ENCODE assay signal across 2 cellular contexts in the genomic region with DNA sequence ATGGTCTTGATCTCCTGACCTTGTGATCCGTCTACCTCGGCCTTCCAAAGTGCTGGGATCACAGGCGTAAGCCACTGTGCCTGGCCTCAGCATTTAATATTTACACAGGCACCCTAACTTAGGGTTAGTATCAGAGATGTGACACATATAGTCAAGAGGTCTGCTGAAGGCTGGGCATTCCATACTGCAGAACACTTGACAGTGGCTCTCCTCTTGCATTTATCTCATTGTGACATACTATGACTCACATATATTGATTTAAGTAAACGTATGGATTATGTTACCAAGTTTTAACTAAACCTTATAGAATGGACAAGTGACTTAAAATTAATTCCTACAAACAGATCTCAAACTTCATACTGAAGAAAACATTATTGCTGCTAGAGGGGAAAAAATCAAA.
TF ChIP-seq lines count a peak whose summit lies in the region.

No MANE protein-coding gene starts in this region.

TF ChIP-seq in IMR-90, 13 proteins besides CTCF, POLR2A, EP300 and RAD21 (continued from another document):
- TF ChIP-seq FOS (IDR thresholded peaks at IDR 0.05; ENCODE audit: low read depth, low read length) (no peak), CEBPB (IDR thresholded peaks at IDR 0.05; ENCODE audit: low read depth, low read length) (no peak), SMC3 (IDR thresholded peaks at IDR 0.05; ENCODE audit: low read depth, low read length) (no peak), MAFK (IDR thresholded peaks at IDR 0.05; ENCODE audit: low read depth, low read length) (no peak), BHLHE40 (IDR thresholded peaks at IDR 0.05; ENCODE audit: low read depth, low read length) (no peak)

TF ChIP-seq in WTC11, 78 proteins besides CTCF, POLR2A, EP300 and RAD21:
- TF ChIP-seq, protein P1, sequence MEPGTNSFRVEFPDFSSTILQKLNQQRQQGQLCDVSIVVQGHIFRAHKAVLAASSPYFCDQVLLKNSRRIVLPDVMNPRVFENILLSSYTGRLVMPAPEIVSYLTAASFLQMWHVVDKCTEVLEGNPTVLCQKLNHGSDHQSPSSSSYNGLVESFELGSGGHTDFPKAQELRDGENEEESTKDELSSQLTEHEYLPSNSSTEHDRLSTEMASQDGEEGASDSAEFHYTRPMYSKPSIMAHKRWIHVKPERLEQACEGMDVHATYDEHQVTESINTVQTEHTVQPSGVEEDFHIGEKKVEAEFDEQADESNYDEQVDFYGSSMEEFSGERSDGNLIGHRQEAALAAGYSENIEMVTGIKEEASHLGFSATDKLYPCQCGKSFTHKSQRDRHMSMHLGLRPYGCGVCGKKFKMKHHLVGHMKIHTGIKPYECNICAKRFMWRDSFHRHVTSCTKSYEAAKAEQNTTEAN (CRISPR knock-in tag; IDR thresholded peaks at IDR 0.05) = no peak
- TF ChIP-seq, protein P2, sequence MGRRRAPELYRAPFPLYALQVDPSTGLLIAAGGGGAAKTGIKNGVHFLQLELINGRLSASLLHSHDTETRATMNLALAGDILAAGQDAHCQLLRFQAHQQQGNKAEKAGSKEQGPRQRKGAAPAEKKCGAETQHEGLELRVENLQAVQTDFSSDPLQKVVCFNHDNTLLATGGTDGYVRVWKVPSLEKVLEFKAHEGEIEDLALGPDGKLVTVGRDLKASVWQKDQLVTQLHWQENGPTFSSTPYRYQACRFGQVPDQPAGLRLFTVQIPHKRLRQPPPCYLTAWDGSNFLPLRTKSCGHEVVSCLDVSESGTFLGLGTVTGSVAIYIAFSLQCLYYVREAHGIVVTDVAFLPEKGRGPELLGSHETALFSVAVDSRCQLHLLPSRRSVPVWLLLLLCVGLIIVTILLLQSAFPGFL (CRISPR knock-in tag; IDR thresholded peaks at IDR 0.05; ENCODE audit: borderline replicate concordance) = no peak
- TF ChIP-seq, protein P3, sequence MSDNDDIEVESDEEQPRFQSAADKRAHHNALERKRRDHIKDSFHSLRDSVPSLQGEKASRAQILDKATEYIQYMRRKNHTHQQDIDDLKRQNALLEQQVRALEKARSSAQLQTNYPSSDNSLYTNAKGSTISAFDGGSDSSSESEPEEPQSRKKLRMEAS (CRISPR knock-in tag; IDR thresholded peaks at IDR 0.05) = no peak
- no peak for TF ChIP-seq ZNF671 (CRISPR knock-in tag; IDR thresholded peaks at IDR 0.05)
- TF ChIP-seq, protein P4, sequence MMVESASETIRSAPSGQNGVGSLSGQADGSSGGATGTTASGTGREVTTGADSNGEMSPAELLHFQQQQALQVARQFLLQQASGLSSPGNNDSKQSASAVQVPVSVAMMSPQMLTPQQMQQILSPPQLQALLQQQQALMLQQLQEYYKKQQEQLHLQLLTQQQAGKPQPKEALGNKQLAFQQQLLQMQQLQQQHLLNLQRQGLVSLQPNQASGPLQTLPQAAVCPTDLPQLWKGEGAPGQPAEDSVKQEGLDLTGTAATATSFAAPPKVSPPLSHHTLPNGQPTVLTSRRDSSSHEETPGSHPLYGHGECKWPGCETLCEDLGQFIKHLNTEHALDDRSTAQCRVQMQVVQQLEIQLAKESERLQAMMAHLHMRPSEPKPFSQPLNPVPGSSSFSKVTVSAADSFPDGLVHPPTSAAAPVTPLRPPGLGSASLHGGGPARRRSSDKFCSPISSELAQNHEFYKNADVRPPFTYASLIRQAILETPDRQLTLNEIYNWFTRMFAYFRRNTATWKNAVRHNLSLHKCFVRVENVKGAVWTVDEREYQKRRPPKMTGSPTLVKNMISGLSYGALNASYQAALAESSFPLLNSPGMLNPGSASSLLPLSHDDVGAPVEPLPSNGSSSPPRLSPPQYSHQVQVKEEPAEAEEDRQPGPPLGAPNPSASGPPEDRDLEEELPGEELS (CRISPR knock-in tag; IDR thresholded peaks at IDR 0.05) = no peak
- TF ChIP-seq EMX1 (CRISPR knock-in tag; IDR thresholded peaks at IDR 0.05) = no peak
